ENCODE assay signal across 1 cellular context in the genomic region with DNA sequence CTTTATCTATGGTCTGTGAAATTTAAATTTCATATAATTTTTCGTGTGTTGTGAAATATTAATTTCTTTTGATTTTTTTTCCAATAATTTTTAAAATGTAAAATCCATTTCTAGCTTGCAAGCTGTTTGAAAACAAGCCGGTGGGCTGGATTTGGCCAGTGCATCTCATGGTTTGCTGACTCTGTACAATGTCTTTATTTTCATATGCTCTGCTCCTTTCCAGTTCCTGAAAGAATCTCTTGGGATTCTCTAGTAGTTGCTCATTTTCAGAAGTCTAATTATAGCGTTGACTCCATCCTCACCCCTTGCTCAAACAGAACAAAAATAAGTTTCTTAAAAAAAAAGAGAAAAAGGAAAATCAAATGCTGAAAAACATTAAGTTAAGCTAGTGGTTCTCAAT.
TF ChIP-seq lines count a peak whose summit lies in the region.

No MANE protein-coding gene starts in this region.

TF ChIP-seq in IMR-90, 13 proteins besides CTCF, POLR2A, EP300 and RAD21 (continued from another document):
- TF ChIP-seq, protein P1, sequence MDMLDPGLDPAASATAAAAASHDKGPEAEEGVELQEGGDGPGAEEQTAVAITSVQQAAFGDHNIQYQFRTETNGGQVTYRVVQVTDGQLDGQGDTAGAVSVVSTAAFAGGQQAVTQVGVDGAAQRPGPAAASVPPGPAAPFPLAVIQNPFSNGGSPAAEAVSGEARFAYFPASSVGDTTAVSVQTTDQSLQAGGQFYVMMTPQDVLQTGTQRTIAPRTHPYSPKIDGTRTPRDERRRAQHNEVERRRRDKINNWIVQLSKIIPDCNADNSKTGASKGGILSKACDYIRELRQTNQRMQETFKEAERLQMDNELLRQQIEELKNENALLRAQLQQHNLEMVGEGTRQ (IDR thresholded peaks at IDR 0.05; ENCODE audit: low read depth, low read length): no peak
- no peak for TF ChIP-seq RCOR1 (IDR thresholded peaks at IDR 0.05; ENCODE audit: insufficient replicate concordance, low read length)
- no peak for TF ChIP-seq CHD1 (IDR thresholded peaks at IDR 0.05; ENCODE audit: low read depth, low read length)
- TF ChIP-seq, protein P2, sequence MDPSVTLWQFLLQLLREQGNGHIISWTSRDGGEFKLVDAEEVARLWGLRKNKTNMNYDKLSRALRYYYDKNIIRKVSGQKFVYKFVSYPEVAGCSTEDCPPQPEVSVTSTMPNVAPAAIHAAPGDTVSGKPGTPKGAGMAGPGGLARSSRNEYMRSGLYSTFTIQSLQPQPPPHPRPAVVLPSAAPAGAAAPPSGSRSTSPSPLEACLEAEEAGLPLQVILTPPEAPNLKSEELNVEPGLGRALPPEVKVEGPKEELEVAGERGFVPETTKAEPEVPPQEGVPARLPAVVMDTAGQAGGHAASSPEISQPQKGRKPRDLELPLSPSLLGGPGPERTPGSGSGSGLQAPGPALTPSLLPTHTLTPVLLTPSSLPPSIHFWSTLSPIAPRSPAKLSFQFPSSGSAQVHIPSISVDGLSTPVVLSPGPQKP (IDR thresholded peaks at IDR 0.05; ENCODE audit: borderline replicate concordance, low read depth, low read length): no peak
- TF ChIP-seq NFE2L2 (IDR thresholded peaks at IDR 0.05; ENCODE audit: low read depth, low read length): no peak
- TF ChIP-seq MAFK (IDR thresholded peaks at IDR 0.05; ENCODE audit: low read depth, low read length): no peak
- TF ChIP-seq FOS (IDR thresholded peaks at IDR 0.05; ENCODE audit: low read depth, low read length): no peak
- no peak for TF ChIP-seq BHLHE40 (IDR thresholded peaks at IDR 0.05; ENCODE audit: low read depth, low read length)
